In the genomic region with DNA sequence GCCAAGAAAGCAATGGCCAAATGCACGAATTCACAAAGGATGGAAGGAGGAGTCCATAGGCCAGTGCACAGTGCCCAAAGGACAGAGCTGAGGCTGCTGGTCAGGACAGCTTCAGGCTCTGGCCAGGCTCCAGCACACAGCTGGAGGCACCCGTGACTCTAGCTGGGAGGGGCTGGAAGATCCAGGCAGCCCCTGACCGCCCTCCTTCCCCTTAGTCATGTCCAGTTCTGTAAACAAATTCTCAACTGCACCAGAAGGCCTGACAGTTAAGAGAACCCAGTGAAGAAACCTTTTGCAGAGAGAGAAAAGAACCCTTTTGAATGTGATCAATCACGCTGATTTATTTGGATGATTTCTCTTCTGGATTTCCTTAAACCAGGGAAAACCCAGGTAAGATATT, we compare ENCODE assay signal across 7 cellular contexts. TPM values are rescaled to one million over a fixed set of nuclear protein-coding genes. Genes with fewer than 3 reads are reported as not detected.
A peak's percentile ranks its signal among the peaks of the same experiment; 100 is the strongest.
DNase-seq lines count a peak whose midpoint lies in the region; ATAC-seq, FAIRE-seq and TF ChIP-seq lines count a peak whose summit lies in the region.

No MANE protein-coding gene starts in this region.

- H2AFZ ChIP-seq in HepG2 (ENCODE audit: low read length) = no peak overlapping the region

- H3K27me3 ChIP-seq in HepG2 (ENCODE audit: control insufficient read depth in 1 of 2, insufficient read depth in 2 of 2, low read length in 2 of 2) (peaks cover 11 to 45% of the 10 kb centered on the region in 2 experiments; a peak in 4 of 5 replicates), upper lobe of left lung (no peaks in the 10 kb centered on the region)

- no peak for TF ChIP-seq RAD21 in HepG2 (CRISPR knock-in tag; IDR thresholded peaks at IDR 0.05)

- no peak for FAIRE-seq in HepG2 (lab: Jason Lieb, UNC)

- no peaks in the 10 kb centered on the region for H3K79me2 ChIP-seq in HepG2 (ENCODE audit: insufficient read depth, low read length)

- H3K27ac ChIP-seq in caudate nucleus (ENCODE audit: low read depth, low read length) (peak overlapping the region; percentile 97), HepG2 (ENCODE audit: extremely low read length, insufficient read depth, low read length) (no peak overlapping the region), upper lobe of left lung (peak overlapping the region in 3 of 4 donors; percentile 50 to 65 (median 60))

- CTCF ChIA-PET in HepG2 (lab: Yijun Ruan, JAX; ENCODE audit: low intra/inter-chr PET ratio, low total read pairs) = no interaction called here

- intact Hi-C loops in HepG2 (cut with micrococcal nuclease; ENCODE audit: unreplicated experiment) = no loop called here

- DNase-seq in M059J (ENCODE audit: low read depth) (peak; percentile 94), caudate nucleus (lab: John Stamatoyannopoulos, UW) (peak in 58 of 61 donors; percentile 38 to 92 (median 81)), HepG2 (ENCODE audit: low spot score) (peak; percentile 62), upper lobe of left lung (peak; percentile 67 to 72), NCI-H446 (lab: John Stamatoyannopoulos, UW) (no peak)
- no peak for DNase-seq in stimulated activated CD4-positive, alpha-beta T cell treated with anti-CD3 and anti-CD28 coated beads, Interleukin-2, amount 100 ng/mL, for 48 hours
- DNase-seq in stimulated activated naive CD4-positive, alpha-beta T cell (lab: John Stamatoyannopoulos, UW) = no peak

- TF ChIP-seq POLR2A in HepG2 (IDR thresholded peaks at IDR 0.05; ENCODE audit: insufficient read depth in 1 of 2, low read depth in 2 of 2, low read length in 2 of 2) = no peak
- no peak for TF ChIP-seq POLR2A in upper lobe of left lung (IDR thresholded peaks at IDR 0.05)

- BruUV-seq in HepG2 (replicated peaks; lab: Mats Ljungman, UMichigan) = no TSS peak

- H3K9ac ChIP-seq in HepG2 (ENCODE audit: insufficient read depth, low read depth, low read length) = no peak overlapping the region

- in situ Hi-C loops in HepG2 (cut with HindIII; ENCODE audit: extremely low pct_ligation_motif_present, low pct_unique_long_range_greater_than_20kb) = no loop called here

- TF ChIP-seq CTCF in HepG2 (CRISPR knock-in tag; IDR thresholded peaks at IDR 0.05) (no peak), upper lobe of left lung (IDR thresholded peaks at IDR 0.05) (no peak)

- TF ChIP-seq EP300 in HepG2 (IDR thresholded peaks at IDR 0.05; ENCODE audit: low read depth in 2 of 2, low read length in 2 of 2) (no peak), HepG2 (CRISPR knock-in tag; IDR thresholded peaks at IDR 0.05; ENCODE audit: borderline replicate concordance) (no peak), upper lobe of left lung (IDR thresholded peaks at IDR 0.05) (peak in 1 of 4 donors; percentile 62)

- H3K9me3 ChIP-seq in HepG2 (ENCODE audit: low read length) (no peaks in the 10 kb centered on the region), upper lobe of left lung (no peaks in the 10 kb centered on the region)

- POLR2A ChIA-PET in HepG2 (lab: Yijun Ruan, JAX) = interaction anchor here (1.1 to 3.8 kb wide), 2 partner anchors 8 to 82 kb away, joined by 4 to 22 read pairs; a partner anchor contains a TSS

- ATAC-seq in HepG2 (peak; percentile 74), upper lobe of left lung (ENCODE audit: low FRiP score in 2 of 2) (peak; percentile 86 to 96)

- H3K36me3 ChIP-seq in HepG2 (replicated peaks in 1 of 2; ENCODE audit: control insufficient read depth in 1 of 2, insufficient read depth in 2 of 2, low read length in 2 of 2) = no peaks in the 10 kb centered on the region
- H3K36me3 ChIP-seq in upper lobe of left lung = no peaks in the 10 kb centered on the region

- 11% methylated on average over 4 of the region's 4 CpGs for WGBS in HepG2 (ENCODE audit: low lambda C conversion rate)
- 47 to 53% methylated on average over 3 to 4 of the region's 4 CpGs for WGBS in upper lobe of left lung, 2 donors

- H4K20me1 ChIP-seq in HepG2 (ENCODE audit: insufficient read depth, low read length) = no peaks in the 10 kb centered on the region

- H3K4me1 ChIP-seq in HepG2 (ENCODE audit: insufficient read depth, low read length) (peaks cover 58% of the 10 kb centered on the region), upper lobe of left lung (peaks cover 13 to 18% (median 13%) of the 10 kb centered on the region in 4 donors)

- H3K4me3 ChIP-seq in HepG2 (replicated peaks in 1 of 3; ENCODE audit: insufficient read depth in 1 of 3, low read depth in 2 of 3, low read length in 3 of 3) = no peak overlapping the region
- no peak overlapping the region for H3K4me3 ChIP-seq in upper lobe of left lung

- peak overlapping the region; percentile 37 for H3K4me2 ChIP-seq in HepG2 (ENCODE audit: low read depth, low read length)

TF ChIP-seq in HepG2, 621 proteins besides CTCF, POLR2A, EP300 and RAD21 (continues in another document):
- TF ChIP-seq, protein P1, sequence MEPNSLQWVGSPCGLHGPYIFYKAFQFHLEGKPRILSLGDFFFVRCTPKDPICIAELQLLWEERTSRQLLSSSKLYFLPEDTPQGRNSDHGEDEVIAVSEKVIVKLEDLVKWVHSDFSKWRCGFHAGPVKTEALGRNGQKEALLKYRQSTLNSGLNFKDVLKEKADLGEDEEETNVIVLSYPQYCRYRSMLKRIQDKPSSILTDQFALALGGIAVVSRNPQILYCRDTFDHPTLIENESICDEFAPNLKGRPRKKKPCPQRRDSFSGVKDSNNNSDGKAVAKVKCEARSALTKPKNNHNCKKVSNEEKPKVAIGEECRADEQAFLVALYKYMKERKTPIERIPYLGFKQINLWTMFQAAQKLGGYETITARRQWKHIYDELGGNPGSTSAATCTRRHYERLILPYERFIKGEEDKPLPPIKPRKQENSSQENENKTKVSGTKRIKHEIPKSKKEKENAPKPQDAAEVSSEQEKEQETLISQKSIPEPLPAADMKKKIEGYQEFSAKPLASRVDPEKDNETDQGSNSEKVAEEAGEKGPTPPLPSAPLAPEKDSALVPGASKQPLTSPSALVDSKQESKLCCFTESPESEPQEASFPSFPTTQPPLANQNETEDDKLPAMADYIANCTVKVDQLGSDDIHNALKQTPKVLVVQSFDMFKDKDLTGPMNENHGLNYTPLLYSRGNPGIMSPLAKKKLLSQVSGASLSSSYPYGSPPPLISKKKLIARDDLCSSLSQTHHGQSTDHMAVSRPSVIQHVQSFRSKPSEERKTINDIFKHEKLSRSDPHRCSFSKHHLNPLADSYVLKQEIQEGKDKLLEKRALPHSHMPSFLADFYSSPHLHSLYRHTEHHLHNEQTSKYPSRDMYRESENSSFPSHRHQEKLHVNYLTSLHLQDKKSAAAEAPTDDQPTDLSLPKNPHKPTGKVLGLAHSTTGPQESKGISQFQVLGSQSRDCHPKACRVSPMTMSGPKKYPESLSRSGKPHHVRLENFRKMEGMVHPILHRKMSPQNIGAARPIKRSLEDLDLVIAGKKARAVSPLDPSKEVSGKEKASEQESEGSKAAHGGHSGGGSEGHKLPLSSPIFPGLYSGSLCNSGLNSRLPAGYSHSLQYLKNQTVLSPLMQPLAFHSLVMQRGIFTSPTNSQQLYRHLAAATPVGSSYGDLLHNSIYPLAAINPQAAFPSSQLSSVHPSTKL (CRISPR knock-in tag; IDR thresholded peaks at IDR 0.05) = peak; percentile 64
- no peak for TF ChIP-seq EZH2 (conservative IDR thresholded peaks at IDR 0.05; ENCODE audit: low read depth, low read length)
- TF ChIP-seq GATAD2A (CRISPR knock-in tag; IDR thresholded peaks at IDR 0.05) = peak; percentile 49; the same call in 1 of the 2 replicates
- TF ChIP-seq ISL2 (CRISPR knock-in tag; IDR thresholded peaks at IDR 0.05) = no peak

RNA-seq across cellular contexts. Expression of a gene that starts 7.7 kb away (rescaled TPM):
- 580 and 670 TPM in 2 replicates for total RNA-seq in M059J (2014; rRNA removed; shearing (Covaris generic))
- 304 and 420 TPM in 2 replicates for total RNA-seq in HepG2 (2016; rRNA removed; fragmentation: Illumina TruSeq; extraction: Trizol)
- 64.2 and 66.4 TPM in 2 replicates for total RNA-seq in HepG2 (2016; cell fraction: cytosol; rRNA removed; fragmentation: Illumina TruSeq; extraction: Trizol; ENCODE audit: low read depth)
- 302 and 406 TPM in 2 replicates for total RNA-seq in HepG2 (2016; cell fraction: insoluble cytoplasmic fraction; rRNA removed; fragmentation: Illumina TruSeq; extraction: Trizol)
- total RNA-seq in HepG2 (2016; cell fraction: membrane; rRNA removed; fragmentation: Illumina TruSeq; extraction: Trizol) = 208 and 219 TPM in 2 replicates
- 152 and 166 TPM in 2 replicates for total RNA-seq in HepG2 (2016; cell fraction: nucleus; rRNA removed; fragmentation: Illumina TruSeq; extraction: Trizol)
- 117 and 160 TPM in 2 replicates for polyA plus RNA-seq in HepG2 (2011; rRNA removed)
- polyA plus RNA-seq in HepG2 (2011; cell fraction: cytosol; rRNA removed) = 91.4 and 117 TPM in 2 replicates
- 36.4 and 39.0 TPM in 2 replicates for polyA plus RNA-seq in HepG2 (2011; cell fraction: nucleus; rRNA removed)
- 175 and 244 TPM in 2 replicates for polyA plus RNA-seq in HepG2 (2012)
- 94.8 and 102 TPM in 2 replicates for polyA plus RNA-seq in HepG2 (2016; cell fraction: cytosol; fragmentation: Illumina TruSeq; extraction: Trizol; ENCODE audit: low read depth)
- 521 and 530 TPM in 2 replicates for polyA plus RNA-seq in HepG2 (2016; cell fraction: insoluble cytoplasmic fraction; fragmentation: Illumina TruSeq; extraction: Trizol; ENCODE audit: low read depth)
- 200 and 214 TPM in 2 replicates for polyA plus RNA-seq in HepG2 (2016; cell fraction: membrane; fragmentation: Illumina TruSeq; extraction: Trizol; ENCODE audit: low read depth)
- 187 and 192 TPM in 2 replicates for polyA plus RNA-seq in HepG2 (2016; cell fraction: nucleus; fragmentation: Illumina TruSeq; extraction: Trizol; ENCODE audit: insufficient read depth, low read depth)
- polyA minus RNA-seq in HepG2 (2011; rRNA and poly(A)+ RNA removed; ENCODE audit: low replicate concordance) = 120 and 167 TPM in 2 replicates
- 164 and 178 TPM in 2 replicates for polyA minus RNA-seq in HepG2 (2011; cell fraction: cytosol; rRNA and poly(A)+ RNA removed)
- 73.9 and 82.2 TPM in 2 replicates for polyA minus RNA-seq in HepG2 (2011; cell fraction: nucleus; rRNA and poly(A)+ RNA removed)
- 100 to 1,000 TPM in 4 of 6 donors, 10 to 100 TPM in 2; 67.1 to 223 (median 176) TPM for total RNA-seq in upper lobe of left lung

Comparison
In these comparisons a context has a peak if more than half of its experiments do, and no peak if none do; other contexts are left out.
1. DNase-seq: peak in M059J (single experiment), caudate nucleus (58 of 61), HepG2 (single experiment) and upper lobe of left lung (2 of 2); none in stimulated activated CD4-positive, alpha-beta T cell treated with anti-CD3 and anti-CD28 coated beads, Interleukin-2, amount 100 ng/mL, for 48 hours (0 of 2), NCI-H446 (0 of 2) and stimulated activated naive CD4-positive, alpha-beta T cell (0 of 6).